Comparison of ENCODE assay signal across 8 cellular contexts in genomic region chr12:53324113-53324778, GRCh38. TPM values are rescaled to one million over a fixed set of nuclear protein-coding genes. Genes with fewer than 3 reads are reported as not detected.
DNase-seq lines count a peak whose midpoint lies in the region; ATAC-seq and TF ChIP-seq lines count a peak whose summit lies in the region.

No MANE protein-coding gene starts in this region.

- DNase-seq in AG10803 (ENCODE audit: low read depth) (no peak), NOMO-1 treated with DMSO at 0.1 percent for 48 hours (lab: John Stamatoyannopoulos, UW; ENCODE audit: unreplicated experiment) (peak; percentile 64), fibroblast of the aortic adventitia (ENCODE audit: low read depth) (no peak), prostate gland (ENCODE audit: low spot score) (no peak), globus pallidus (ENCODE audit: low spot score) (no peak), OCI-M2 (lab: John Stamatoyannopoulos, UW; ENCODE audit: unreplicated experiment) (no peak)
- DNase-seq in activated T-cell treated with anti-CD3 and anti-CD28 coated beads, Interleukin-2, amount 50 U/mL, for 48 hours = peak; percentile 80 to 81

- peaks cover 9% of the 10 kb centered on the region for H3K4me1 ChIP-seq in prostate gland (replicated peaks)

- peak overlapping the region; percentile 70 to 76 for H3K27ac ChIP-seq in prostate gland

- TF ChIP-seq CTCF in AG10803 (conservative IDR thresholded peaks at IDR 0.05; ENCODE audit: low read length) (peak; percentile 3; the same call in 1 of the 2 replicates), fibroblast of the aortic adventitia (IDR thresholded peaks at IDR 0.05; ENCODE audit: insufficient read depth, low read length) (no peak), prostate gland (IDR thresholded peaks at IDR 0.05) (no peak)

- no peaks in the 10 kb centered on the region for H3K36me3 ChIP-seq in prostate gland

- 18% methylated on average over 28 of the region's 28 CpGs for WGBS in prostate gland

- intact Hi-C loops in prostate gland (cut with DNase I) = loop anchor here (1.0 to 10.0 kb wide), 2 partner anchors 21 to 181 kb away; partner anchors contain the start of genes NPFF and TARBP2

- no peaks in the 10 kb centered on the region for H3K27me3 ChIP-seq in prostate gland (replicated peaks; ENCODE audit: insufficient read depth)

- TF ChIP-seq POLR2A in prostate gland (IDR thresholded peaks at IDR 0.05) = no peak

- H3K4me3 ChIP-seq in AG10803 (ENCODE audit: low read length) (peak overlapping the region; percentile 67), fibroblast of the aortic adventitia (ENCODE audit: low read depth, low read length) (peak overlapping the region; percentile 67), prostate gland (peak overlapping the region; percentile 46 to 49)

- peak; percentile 24 for ATAC-seq in GM21381 (IDR thresholded peaks at IDR 0.05; ENCODE audit: unreplicated experiment)

- H3K9me3 ChIP-seq in prostate gland = no peaks in the 10 kb centered on the region

RNA-seq across cellular contexts. Expression of gene AAAS, which starts 2.8 kb away (rescaled TPM):
- 16.4 and 46.4 TPM in 2 replicates for total RNA-seq in fibroblast of the aortic adventitia (ENCODE audit: low replicate concordance)
- 10 to 100 TPM; 50.7 to 79.3 TPM for total RNA-seq in prostate gland

RNA-seq across cellular contexts. Expression of gene SP7, which starts 11.9 kb away (rescaled TPM):
- not detected in 2 replicates for total RNA-seq in fibroblast of the aortic adventitia (ENCODE audit: low replicate concordance)
- total RNA-seq in prostate gland = not detected

RNA-seq across cellular contexts. Expression of gene MYG1, which starts 24.8 kb away (rescaled TPM):
- 34.8 and 39.5 TPM in 2 replicates for total RNA-seq in fibroblast of the aortic adventitia (ENCODE audit: low replicate concordance)
- 10 to 100 TPM; 48.1 to 75.4 TPM for total RNA-seq in prostate gland

RNA-seq across cellular contexts. Expression of gene PFDN5, which starts 28.9 kb away (rescaled TPM):
- total RNA-seq in fibroblast of the aortic adventitia (ENCODE audit: low replicate concordance) (441 and 577 TPM in 2 replicates), prostate gland (100 to 1,000 TPM; 552 to 673 TPM)

RNA-seq across cellular contexts. Expression of gene SP1, which starts 55.7 kb away (rescaled TPM):
- 28.0 and 63.3 TPM in 2 replicates for total RNA-seq in fibroblast of the aortic adventitia (ENCODE audit: low replicate concordance)
- 10 to 100 TPM; 60.1 to 84.5 TPM for total RNA-seq in prostate gland

Comparison
In these comparisons a context has a peak if more than half of its experiments do, and no peak if none do; other contexts are left out.
1. DNase-seq: peak in NOMO-1 treated with DMSO at 0.1 percent for 48 hours (single experiment) and activated T-cell treated with anti-CD3 and anti-CD28 coated beads, Interleukin-2, amount 50 U/mL, for 48 hours (2 of 2); none in AG10803 (single experiment), fibroblast of the aortic adventitia (single experiment), prostate gland (single experiment), globus pallidus (single experiment) and OCI-M2 (single experiment).
2. Peak in every context shown above with its lines, with median percentiles within 50 percentile points of each other: H3K4me3 ChIP-seq.